ENCODE assay signal across 1 cellular context in the genomic region with DNA sequence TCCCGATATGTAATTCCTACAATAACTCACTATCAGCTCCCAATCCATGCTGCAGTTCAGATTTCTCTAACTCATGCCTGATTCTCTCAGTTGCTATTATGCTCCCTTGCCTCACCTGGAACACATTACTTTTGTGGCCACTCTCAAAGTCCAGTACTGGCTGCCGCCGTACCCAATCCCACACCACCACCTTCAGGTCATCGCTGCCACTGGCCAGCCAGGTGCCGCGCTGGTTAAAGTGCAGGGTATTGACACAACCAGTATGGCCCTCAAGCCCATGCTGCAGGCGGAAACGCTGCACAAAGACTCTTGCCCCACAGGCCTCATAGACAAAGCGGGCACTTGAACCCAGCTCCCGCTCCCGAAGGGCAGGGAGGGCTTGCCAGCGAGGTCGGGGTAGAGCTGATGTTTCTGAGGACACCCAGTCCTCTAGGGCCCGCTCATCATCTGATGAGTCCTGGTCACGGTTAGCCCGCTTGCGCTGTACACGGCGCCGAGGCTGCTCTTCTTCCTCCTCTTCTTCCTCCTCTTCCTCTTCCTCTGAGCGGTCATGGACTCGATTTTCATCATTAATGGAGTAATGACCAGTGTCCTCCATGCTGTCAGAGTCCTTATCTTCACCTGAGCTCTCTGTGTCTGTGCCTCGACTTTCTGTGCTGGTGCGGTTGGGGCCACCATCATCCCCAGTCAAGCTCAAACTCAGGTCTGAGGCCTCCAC.
TF ChIP-seq lines count a peak whose summit lies in the region.

No MANE protein-coding gene starts in this region.

TF ChIP-seq in endothelial cell of umbilical vein, 7 proteins besides CTCF, POLR2A, EP300 and RAD21:
- TF ChIP-seq JUN (IDR thresholded peaks at IDR 0.05; ENCODE audit: borderline replicate concordance, insufficient read depth, insufficient read length, low read depth) (no peak), GATA2 (IDR thresholded peaks at IDR 0.05; ENCODE audit: insufficient read depth, insufficient read length, low read depth, low read length) (no peak), MYC (IDR thresholded peaks at IDR 0.05; ENCODE audit: low read depth, low read length) (no peak), FOS (IDR thresholded peaks at IDR 0.05; ENCODE audit: borderline replicate concordance, insufficient read depth, low read length) (no peak)
